14 cellular contexts compared by ENCODE assay signal in the genomic region with DNA sequence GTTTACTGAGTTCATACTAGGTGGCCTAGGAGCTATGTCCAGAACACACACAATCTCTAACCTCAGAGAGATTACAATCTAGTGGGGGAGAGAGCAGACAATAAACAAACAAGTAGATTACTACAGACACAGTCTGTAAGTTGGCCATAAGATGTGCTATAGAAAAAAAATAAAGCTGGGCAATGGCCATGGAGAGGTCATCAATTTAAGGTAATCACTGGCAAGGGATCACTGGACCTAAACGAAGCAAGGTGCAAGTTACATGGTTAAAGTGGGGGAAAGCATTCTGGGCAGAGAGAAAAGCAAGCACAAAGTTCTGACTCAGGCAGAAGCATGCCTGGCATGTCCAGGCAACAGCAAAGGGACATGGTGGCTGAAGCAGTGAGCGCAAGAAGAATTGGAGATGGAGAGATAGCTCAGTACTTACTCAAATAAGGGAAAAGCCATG.
DNase-seq lines count a peak whose midpoint lies in the region; ATAC-seq and TF ChIP-seq lines count a peak whose summit lies in the region.
"Had no signal": no experiment of that assay in that cellular context is flagged by ENCODE, and none has a peak within 500 bp of the region (broad histone marks: within the 10 kb centered on the region; RNA-seq: fewer than 3 reads in every experiment).

No MANE protein-coding gene starts in this region.

- H3K4me3 ChIP-seq in subcutaneous abdominal adipose tissue (ENCODE audit: low read depth in 1 of 5, low read length in 5 of 5), result no peak overlapping the region

- peaks cover 10 to 55% (median 39%) of the 10 kb centered on the region in 5 donors for H3K4me1 ChIP-seq in subcutaneous abdominal adipose tissue (ENCODE audit: control insufficient read depth in 5 of 5, insufficient read depth in 5 of 5, low read length in 5 of 5)

- peaks cover 72% of the 10 kb centered on the region for H3K4me1 Mint-ChIP-seq in activated naive CD8-positive, alpha-beta T cell treated with anti-CD3 and anti-CD28 coated beads, Interleukin-2, amount 50 U/mL, for 24 hours
- peaks cover 38% of the 10 kb centered on the region for H3K4me1 Mint-ChIP-seq in activated naive CD8-positive, alpha-beta T cell treated with anti-CD3 and anti-CD28 coated beads for 36 hours

- no peak overlapping the region for H3K4me3 Mint-ChIP-seq in activated naive CD8-positive, alpha-beta T cell treated with anti-CD3 and anti-CD28 coated beads, Interleukin-2, amount 50 U/mL, for 24 hours
- no peak overlapping the region for H3K4me3 Mint-ChIP-seq in activated naive CD8-positive, alpha-beta T cell treated with anti-CD3 and anti-CD28 coated beads for 36 hours

- peak overlapping the region; percentile 34 for H3K27ac ChIP-seq in subcutaneous abdominal adipose tissue (ENCODE audit: low read depth, low read length)

- no peaks in the 10 kb centered on the region for H3K27me3 ChIP-seq in subcutaneous abdominal adipose tissue (ENCODE audit: control insufficient read depth in 5 of 5, insufficient read depth in 4 of 5, low read length in 5 of 5)

- ATAC-seq in activated naive CD8-positive, alpha-beta T cell treated with anti-CD3 and anti-CD28 coated beads, Interleukin-2, amount 50 U/mL, for 24 hours, result no peak
- no peak for ATAC-seq in HG02884 (IDR thresholded peaks at IDR 0.05; ENCODE audit: unreplicated experiment)
- ATAC-seq in GM18505 (IDR thresholded peaks at IDR 0.05; ENCODE audit: unreplicated experiment), result no peak

- no peaks in the 10 kb centered on the region for H3K9me3 Mint-ChIP-seq in activated naive CD8-positive, alpha-beta T cell treated with anti-CD3 and anti-CD28 coated beads, Interleukin-2, amount 50 U/mL, for 24 hours
- no peaks in the 10 kb centered on the region for H3K9me3 Mint-ChIP-seq in activated naive CD8-positive, alpha-beta T cell treated with anti-CD3 and anti-CD28 coated beads for 36 hours

- no peak for TF ChIP-seq POLR2A in GM18505 (IDR thresholded peaks at IDR 0.05; ENCODE audit: borderline replicate concordance, extremely low read depth, insufficient read depth, insufficient read length)

- peak overlapping the region in 1 of 5 donors; percentile 16 for H3K9ac ChIP-seq in subcutaneous abdominal adipose tissue (ENCODE audit: low read length in 5 of 5)

- no peaks in the 10 kb centered on the region for H3K36me3 Mint-ChIP-seq in activated naive CD8-positive, alpha-beta T cell treated with anti-CD3 and anti-CD28 coated beads, Interleukin-2, amount 50 U/mL, for 24 hours (ENCODE audit: low read depth)
- H3K36me3 Mint-ChIP-seq in activated naive CD8-positive, alpha-beta T cell treated with anti-CD3 and anti-CD28 coated beads for 36 hours, result peaks cover 2% of the 10 kb centered on the region

- H3K36me3 ChIP-seq in subcutaneous abdominal adipose tissue (ENCODE audit: control insufficient read depth in 5 of 5, insufficient read depth in 5 of 5, low read length in 5 of 5), result no peaks in the 10 kb centered on the region

- no peaks in the 10 kb centered on the region for H3K27me3 Mint-ChIP-seq in activated naive CD8-positive, alpha-beta T cell treated with anti-CD3 and anti-CD28 coated beads, Interleukin-2, amount 50 U/mL, for 24 hours
- no peaks in the 10 kb centered on the region for H3K27me3 Mint-ChIP-seq in activated naive CD8-positive, alpha-beta T cell treated with anti-CD3 and anti-CD28 coated beads for 36 hours

- H3K27ac Mint-ChIP-seq in activated naive CD8-positive, alpha-beta T cell treated with anti-CD3 and anti-CD28 coated beads, Interleukin-2, amount 50 U/mL, for 24 hours, result peak overlapping the region; percentile 9
- H3K27ac Mint-ChIP-seq in activated naive CD8-positive, alpha-beta T cell treated with anti-CD3 and anti-CD28 coated beads for 36 hours, result no peak overlapping the region

- no peaks in the 10 kb centered on the region for H3K9me3 ChIP-seq in subcutaneous abdominal adipose tissue (ENCODE audit: control insufficient read depth in 5 of 5, low read length in 5 of 5)

- DNase-seq in activated naive CD8-positive, alpha-beta T cell treated with anti-CD3 and anti-CD28 coated beads, Interleukin-2, amount 50 U/mL, for 24 hours, result no peak
- DNase-seq in activated naive CD8-positive, alpha-beta T cell treated with anti-CD3 and anti-CD28 coated beads for 36 hours, result no peak
- DNase-seq in amniotic epithelial cell (ENCODE audit: low read depth) (peak; percentile 73), kidney tubule cell (ENCODE audit: low spot score) (peak; percentile 78)
- DNase-seq in stimulated activated naive CD4-positive, alpha-beta T cell treated with Interleukin-2 at 50 U/mL for 16 hours (lab: John Stamatoyannopoulos, UW), result no peak
- DNase-seq: activated CD4-positive, CD25-positive, alpha-beta regulatory T cell; activated naive CD4-positive, alpha-beta T cell; GF-D8; GOT3; head of caudate nucleus; NCI-H226 had no signal

Comparison
In these comparisons a context has a peak if more than half of its experiments do, and no peak if none do; other contexts are left out.
1. DNase-seq: peak in amniotic epithelial cell (single experiment) and kidney tubule cell (single experiment); none in activated naive CD8-positive, alpha-beta T cell treated with anti-CD3 and anti-CD28 coated beads, Interleukin-2, amount 50 U/mL, for 24 hours (single experiment), activated naive CD8-positive, alpha-beta T cell treated with anti-CD3 and anti-CD28 coated beads for 36 hours (single experiment) and stimulated activated naive CD4-positive, alpha-beta T cell treated with Interleukin-2 at 50 U/mL for 16 hours (single experiment).